13 cellular contexts compared by ENCODE assay signal in genomic region chr5:31811210-31811609, GRCh38.
DNase-seq lines count a peak whose midpoint lies in the region; ATAC-seq and TF ChIP-seq lines count a peak whose summit lies in the region.
"Had no signal": no experiment of that assay in that cellular context is flagged by ENCODE, and none has a peak within 500 bp of the region (broad histone marks: within the 10 kb centered on the region; RNA-seq: fewer than 3 reads in every experiment).

No MANE protein-coding gene starts in this region.

- H3K9ac ChIP-seq in trophoblast cell (ENCODE audit: low read length) = no peak overlapping the region
- H3K9ac ChIP-seq in neural progenitor cell = no peak overlapping the region

- intact Hi-C loops in Panc1 (cut with micrococcal nuclease; ENCODE audit: unreplicated experiment) = no loop called here

- no peak overlapping the region for H4K8ac ChIP-seq in trophoblast cell (ENCODE audit: low read depth, low read length)

- CTCF ChIA-PET in Panc1 (lab: Charles Lee) = no interaction called here

- DNase-seq in GM04504 (ENCODE audit: low read depth) (peak; percentile 71), Panc1 (ENCODE audit: low read depth, low spot score) (peak; percentile 28), dermis blood vessel endothelial cell (peak; percentile 35), trophoblast cell (peak; percentile 87 to 94), neural progenitor cell (ENCODE audit: low spot score) (no peak), NCI-H1092 (lab: John Stamatoyannopoulos, UW) (no peak)
- no peak for DNase-seq in activated T-cell treated with anti-CD3 and anti-CD28 coated beads, Interleukin-2, amount 50 U/mL, for 24 hours
- DNase-seq: activated CD8-positive, alpha-beta memory T cell treated with anti-CD3 and anti-CD28 coated beads, Interleukin-2, amount 10 ng/mL, durations not matched to agents 7 days and 5 days; T-cell; upper lobe of right lung had no signal

- no CpG with 5 or more reads among the region's 1 CpG for WGBS in trophoblast cell (ENCODE audit: extremely low coverage, insufficient coverage, insufficient read length)

- no peaks in the 10 kb centered on the region for H3K9me3 Mint-ChIP-seq in activated T-cell treated with anti-CD3 and anti-CD28 coated beads, Interleukin-2, amount 50 U/mL, for 24 hours
- no peaks in the 10 kb centered on the region for H3K9me3 Mint-ChIP-seq in neural progenitor cell
- H3K9me3 Mint-ChIP-seq: T-cell had no signal

- no peak overlapping the region for H2BK5ac ChIP-seq in trophoblast cell (ENCODE audit: low read depth, low read length, poor library complexity)

- no peaks in the 10 kb centered on the region for H3K4me1 Mint-ChIP-seq in activated T-cell treated with anti-CD3 and anti-CD28 coated beads, Interleukin-2, amount 50 U/mL, for 24 hours (ENCODE audit: low read depth)
- H3K4me1 Mint-ChIP-seq in neural progenitor cell = peaks cover 9% of the 10 kb centered on the region
- H3K4me1 Mint-ChIP-seq: activated CD8-positive, alpha-beta memory T cell treated with anti-CD3 and anti-CD28 coated beads, Interleukin-2, amount 10 ng/mL, durations not matched to agents 7 days and 5 days; T-cell had no signal

- H2AFZ ChIP-seq in trophoblast cell (ENCODE audit: insufficient read depth, low read length, poor library complexity) (no peak overlapping the region), neural progenitor cell (replicated peaks) (no peak overlapping the region)

- H3K27me3 ChIP-seq in Panc1 (ENCODE audit: control insufficient read depth, insufficient read depth, low read length) (peaks cover 15% of the 10 kb centered on the region), trophoblast cell (ENCODE audit: insufficient read depth, low read length) (no peaks in the 10 kb centered on the region), neural progenitor cell (no peaks in the 10 kb centered on the region)
- H3K27me3 ChIP-seq: cardiac muscle cell, neutrophil, upper lobe of right lung had no signal

- no peak overlapping the region for H4K91ac ChIP-seq in trophoblast cell (ENCODE audit: low read depth, low read length)

- H3K27ac Mint-ChIP-seq in activated T-cell treated with anti-CD3 and anti-CD28 coated beads, Interleukin-2, amount 50 U/mL, for 24 hours = no peak overlapping the region
- no peak overlapping the region for H3K27ac Mint-ChIP-seq in neural progenitor cell
- H3K27ac Mint-ChIP-seq: activated CD8-positive, alpha-beta memory T cell treated with anti-CD3 and anti-CD28 coated beads, Interleukin-2, amount 10 ng/mL, durations not matched to agents 7 days and 5 days; T-cell had no signal

- H2BK120ac ChIP-seq in trophoblast cell (ENCODE audit: insufficient read depth, low read length, poor library complexity) = no peak overlapping the region

- no peak overlapping the region for H2BK12ac ChIP-seq in trophoblast cell (ENCODE audit: low read length)

- H3K79me2 ChIP-seq in trophoblast cell (ENCODE audit: control insufficient read depth, insufficient read depth, low read length, poor library complexity) (peaks cover 2% of the 10 kb centered on the region), neural progenitor cell (ENCODE audit: low read depth) (no peaks in the 10 kb centered on the region)

- peaks cover 12% of the 10 kb centered on the region for H3K79me1 ChIP-seq in trophoblast cell (ENCODE audit: low read length)

- H3K4me1 ChIP-seq in Panc1 (ENCODE audit: control insufficient read depth, insufficient read depth, low read length) (no peaks in the 10 kb centered on the region), trophoblast cell (ENCODE audit: control insufficient read depth in 1 of 2, insufficient read depth in 2 of 2, low read length in 2 of 2) (peaks cover 6 to 13% of the 10 kb centered on the region in 2 experiments), neural progenitor cell (no peaks in the 10 kb centered on the region)
- H3K4me1 ChIP-seq: upper lobe of right lung had no signal

- POLR2A ChIA-PET in Panc1 (lab: Charles Lee) = no interaction called here

- H3K18ac ChIP-seq in trophoblast cell (ENCODE audit: low read length) = no peak overlapping the region

- H3K36me3 ChIP-seq in Panc1 (ENCODE audit: control insufficient read depth, insufficient read depth, low read length) (no peaks in the 10 kb centered on the region), trophoblast cell (ENCODE audit: control insufficient read depth in 1 of 2, insufficient read depth in 2 of 2, low read length in 2 of 2) (no peaks in the 10 kb centered on the region), neural progenitor cell (no peaks in the 10 kb centered on the region)
- H3K36me3 ChIP-seq: cardiac muscle cell, neutrophil, upper lobe of right lung had no signal

- H3K4ac ChIP-seq in trophoblast cell (ENCODE audit: low read depth, low read length) = no peak overlapping the region

- no peak for ATAC-seq in Panc1
- ATAC-seq in GM18858 (IDR thresholded peaks at IDR 0.05; ENCODE audit: unreplicated experiment) = no peak
- ATAC-seq: activated CD8-positive, alpha-beta memory T cell treated with anti-CD3 and anti-CD28 coated beads, Interleukin-2, amount 10 ng/mL, durations not matched to agents 7 days and 5 days; T-cell; upper lobe of right lung had no signal

- H3K27ac ChIP-seq in Panc1 (ENCODE audit: low read length) (no peak overlapping the region), trophoblast cell (ENCODE audit: low read depth, low read length) (no peak overlapping the region), neural progenitor cell (no peak overlapping the region)
- H3K27ac ChIP-seq: cardiac muscle cell, neutrophil, upper lobe of right lung had no signal

- H2AK5ac ChIP-seq in trophoblast cell (ENCODE audit: low read length) = no peak overlapping the region

- in situ Hi-C loops in Panc1 (cut with HindIII; ENCODE audit: low pct_unique_long_range_greater_than_20kb, low sequenced_read_pairs) = no loop called here

- H3K4me3 ChIP-seq in Panc1 (ENCODE audit: low read depth in 2 of 2, low read length in 2 of 2) (no peak overlapping the region), trophoblast cell (ENCODE audit: low read depth, low read length) (no peak overlapping the region), neural progenitor cell (no peak overlapping the region)
- H3K4me3 ChIP-seq: cardiac muscle cell, upper lobe of right lung had no signal

- no peak overlapping the region for H3K14ac ChIP-seq in trophoblast cell (ENCODE audit: low read length)

- H3K4me3 Mint-ChIP-seq in activated T-cell treated with anti-CD3 and anti-CD28 coated beads, Interleukin-2, amount 50 U/mL, for 24 hours = no peak overlapping the region
- H3K4me3 Mint-ChIP-seq in neural progenitor cell = no peak overlapping the region
- H3K4me3 Mint-ChIP-seq: activated CD8-positive, alpha-beta memory T cell treated with anti-CD3 and anti-CD28 coated beads, Interleukin-2, amount 10 ng/mL, durations not matched to agents 7 days and 5 days; T-cell had no signal

- H4K20me1 ChIP-seq in neural progenitor cell (ENCODE audit: low read depth) = no peaks in the 10 kb centered on the region

- no peaks in the 10 kb centered on the region for H3K36me3 Mint-ChIP-seq in activated T-cell treated with anti-CD3 and anti-CD28 coated beads, Interleukin-2, amount 50 U/mL, for 24 hours (ENCODE audit: low read depth)
- no peaks in the 10 kb centered on the region for H3K36me3 Mint-ChIP-seq in neural progenitor cell
- H3K36me3 Mint-ChIP-seq: activated CD8-positive, alpha-beta memory T cell treated with anti-CD3 and anti-CD28 coated beads, Interleukin-2, amount 10 ng/mL, durations not matched to agents 7 days and 5 days; T-cell had no signal

- H3K23ac ChIP-seq in trophoblast cell (ENCODE audit: low read length) = no peak overlapping the region

- no peaks in the 10 kb centered on the region for H3K27me3 Mint-ChIP-seq in activated T-cell treated with anti-CD3 and anti-CD28 coated beads, Interleukin-2, amount 50 U/mL, for 24 hours
- H3K27me3 Mint-ChIP-seq in neural progenitor cell (ENCODE audit: insufficient read depth, low read depth) = peaks cover 4% of the 10 kb centered on the region
- H3K27me3 Mint-ChIP-seq: activated CD8-positive, alpha-beta memory T cell treated with anti-CD3 and anti-CD28 coated beads, Interleukin-2, amount 10 ng/mL, durations not matched to agents 7 days and 5 days had no signal

- H3K4me2 ChIP-seq in trophoblast cell (ENCODE audit: low read length) = no peak overlapping the region
- H3K4me2 ChIP-seq in neural progenitor cell = no peak overlapping the region

- no peak overlapping the region for H4K12ac ChIP-seq in trophoblast cell (ENCODE audit: low read depth, low read length)

- no peaks in the 10 kb centered on the region for H3K9me3 ChIP-seq in Panc1 (ENCODE audit: control insufficient read depth, insufficient read depth, low read depth, low read length)
- no peaks in the 10 kb centered on the region for H3K9me3 ChIP-seq in trophoblast cell (ENCODE audit: insufficient read depth, low read depth, low read length)
- no peaks in the 10 kb centered on the region for H3K9me3 ChIP-seq in neural progenitor cell (ENCODE audit: low read depth)
- H3K9me3 ChIP-seq: neutrophil, upper lobe of right lung had no signal

- no peaks in the 10 kb centered on the region for H3F3A ChIP-seq in neural progenitor cell (ENCODE audit: low read depth)

- no TSS peak for BruUV-seq in Panc1 (replicated peaks; lab: Mats Ljungman, UMichigan)

- no peak for TF ChIP-seq CTCF in Panc1 (IDR thresholded peaks at IDR 0.05)
- TF ChIP-seq CTCF in neural progenitor cell (IDR thresholded peaks at IDR 0.05) = no peak

Comparison
In these comparisons a context has a peak if more than half of its experiments do, and no peak if none do; other contexts are left out.
1. DNase-seq: peak in GM04504 (single experiment), Panc1 (single experiment), dermis blood vessel endothelial cell (single experiment) and trophoblast cell (2 of 2); none in activated T-cell treated with anti-CD3 and anti-CD28 coated beads, Interleukin-2, amount 50 U/mL, for 24 hours (single experiment), neural progenitor cell (single experiment) and NCI-H1092 (single experiment).